8 cellular contexts compared by ENCODE assay signal in the genomic region with DNA sequence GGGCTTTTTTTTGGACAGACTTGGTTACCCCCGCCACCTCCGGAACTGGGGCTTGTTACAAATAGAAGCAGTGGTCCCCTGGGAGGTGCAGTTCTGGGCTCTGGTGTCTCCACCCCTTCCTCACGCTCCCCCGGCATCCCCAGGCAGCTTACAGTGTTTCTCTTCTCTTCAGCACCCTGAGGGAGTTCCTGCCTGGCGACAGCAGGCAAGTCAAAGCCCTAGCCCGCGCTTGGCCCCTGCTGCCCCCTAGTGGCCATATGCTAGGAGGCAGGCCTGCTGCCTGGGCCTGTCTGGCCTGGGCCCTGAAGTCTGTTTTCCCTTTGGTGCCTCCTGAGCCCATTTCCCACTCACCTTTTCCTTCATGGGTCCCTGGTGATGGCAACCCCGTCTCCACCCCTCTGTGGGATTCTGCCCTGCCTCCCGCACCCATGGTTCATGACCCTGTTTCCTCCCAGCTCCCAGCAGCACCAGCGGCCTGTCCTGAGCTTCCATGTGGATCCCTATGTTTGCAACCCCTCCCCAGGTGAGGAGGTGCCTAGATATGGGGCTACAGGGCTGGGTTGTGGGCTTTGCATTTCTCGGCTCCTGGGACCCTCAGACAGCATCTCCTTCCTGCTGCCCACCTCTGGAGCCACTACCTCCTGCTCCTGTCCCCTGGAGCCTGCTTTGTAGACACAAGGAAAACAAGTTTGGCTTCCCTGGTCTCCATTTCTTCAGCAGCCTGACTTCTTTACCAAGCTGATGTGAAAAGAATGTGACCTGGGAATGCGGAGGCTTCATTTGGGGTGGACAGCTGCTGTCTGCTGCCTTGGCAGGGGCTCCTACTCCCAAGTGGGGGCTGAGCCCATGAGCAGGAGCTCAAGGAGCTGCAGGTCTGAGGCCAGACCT. TPM values are rescaled to one million over a fixed set of nuclear protein-coding genes. Genes with fewer than 3 reads are reported as not detected.
DNase-seq lines count a peak whose midpoint lies in the region; ATAC-seq and TF ChIP-seq lines count a peak whose summit lies in the region.

No MANE protein-coding gene starts in this region.

- ATAC-seq in GM19372 (IDR thresholded peaks at IDR 0.05; ENCODE audit: low read depth, unreplicated experiment), result peak; percentile 58
- peak; percentile 64 for ATAC-seq in HG03521 (IDR thresholded peaks at IDR 0.05; ENCODE audit: unreplicated experiment)

- peaks cover 3% of the 10 kb centered on the region for H3K27me3 Mint-ChIP-seq in activated CD4-positive, alpha-beta T cell treated with anti-CD3 and anti-CD28 coated beads, Interleukin-2, amount 10 ng/mL, durations not matched to agents 7 days and 5 days

- peak overlapping the region; percentile 52 for H3K4me3 Mint-ChIP-seq in activated CD4-positive, alpha-beta T cell treated with anti-CD3 and anti-CD28 coated beads, Interleukin-2, amount 10 ng/mL, durations not matched to agents 7 days and 5 days

- intact Hi-C loops in lower leg skin (cut with DNase I; ENCODE audit: low total_unique reads), result loop anchor here (10.0 kb wide), 1 partner anchor 59 kb away; a partner anchor contains a TSS

- no peak for TF ChIP-seq POLR2A in lower leg skin (IDR thresholded peaks at IDR 0.05)

- H3K9me3 Mint-ChIP-seq in activated CD4-positive, alpha-beta T cell treated with anti-CD3 and anti-CD28 coated beads, Interleukin-2, amount 10 ng/mL, durations not matched to agents 7 days and 5 days, result no peaks in the 10 kb centered on the region

- peak overlapping the region; percentile 77 for H3K27ac Mint-ChIP-seq in activated CD4-positive, alpha-beta T cell treated with anti-CD3 and anti-CD28 coated beads, Interleukin-2, amount 10 ng/mL, durations not matched to agents 7 days and 5 days

- H3K4me1 Mint-ChIP-seq in activated CD4-positive, alpha-beta T cell treated with anti-CD3 and anti-CD28 coated beads, Interleukin-2, amount 10 ng/mL, durations not matched to agents 7 days and 5 days, result peaks cover 38% of the 10 kb centered on the region

- CTCF ChIA-PET in activated CD4-positive, alpha-beta T cell treated with anti-CD3 and anti-CD28 coated beads, Interleukin-2, amount 10 ng/mL, durations not matched to agents 7 days and 5 days (lab: Charles Lee), result interaction anchor here (0.5 to 8.5 kb wide), 16 partner anchors 10 to 544 kb away, joined by 3 to 60 read pairs (median 4); a partner anchor contains a TSS

- WGBS in lower leg skin, 2 donors, result 16 to 22% methylated on average over 12 of the region's 12 CpGs

- POLR2A ChIA-PET in activated CD4-positive, alpha-beta T cell treated with anti-CD3 and anti-CD28 coated beads, Interleukin-2, amount 10 ng/mL, durations not matched to agents 7 days and 5 days (lab: Charles Lee), result interaction anchor here (0.9 kb wide), 1 partner anchor 9 kb away, joined by 4 read pairs; a partner anchor contains a TSS

- TF ChIP-seq CTCF in lower leg skin (IDR thresholded peaks at IDR 0.05), result peak in 1 of 3 donors; percentile 69

- peaks cover 21% of the 10 kb centered on the region for H3K36me3 Mint-ChIP-seq in activated CD4-positive, alpha-beta T cell treated with anti-CD3 and anti-CD28 coated beads, Interleukin-2, amount 10 ng/mL, durations not matched to agents 7 days and 5 days (ENCODE audit: low read depth)

- peak; percentile 90 for DNase-seq in CD1c-positive myeloid dendritic cell (ENCODE audit: extremely low spot score)
- DNase-seq in NCI-H69 (lab: John Stamatoyannopoulos, UW), result peak; percentile 96
- DNase-seq in activated CD4-positive, alpha-beta T cell treated with anti-CD3 and anti-CD28 coated beads, Interleukin-2, amount 10 ng/mL, durations not matched to agents 7 days and 5 days, result peak; percentile 94
- DNase-seq in dedifferentiated amniotic fluid mesenchymal stem cell (ENCODE audit: extremely low spot score), result peak; percentile 87
- DNase-seq in lower leg skin (ENCODE audit: low spot score in 2 of 2), result peak; percentile 83 to 97
- DNase-seq in stimulated activated CD4-positive, alpha-beta T cell treated with anti-CD3 and anti-CD28 coated beads, TNF-alpha, amount 100 ng/mL, for 24 hours (ENCODE audit: low read depth in 3 of 3), result peak; percentile 83 to 90 (median 84)

- H3K4me3 ChIP-seq in lower leg skin (ENCODE audit: low read depth, poor library complexity, severe bottlenecking), result no peak overlapping the region

RNA-seq across cellular contexts. Expression of a gene that starts 2.2 kb away (rescaled TPM):
- total RNA-seq in activated CD4-positive, alpha-beta T cell treated with anti-CD3 and anti-CD28 coated beads, Interleukin-2, amount 10 ng/mL, durations not matched to agents 7 days and 5 days, result under 1 TPM; 0.50 to 0.60 TPM
- total RNA-seq in lower leg skin, result 1 to 10 TPM in 1 of 4 donors, under 1 TPM in 2, not detected in 1; 0.12 to 1.6 (median 0.39) TPM

RNA-seq across cellular contexts. Expression of a gene that starts 9.1 kb away (rescaled TPM):
- total RNA-seq in activated CD4-positive, alpha-beta T cell treated with anti-CD3 and anti-CD28 coated beads, Interleukin-2, amount 10 ng/mL, durations not matched to agents 7 days and 5 days, result 100 to 1,000 TPM; 347 to 380 TPM
- total RNA-seq in lower leg skin, result 100 to 1,000 TPM; 149 to 195 (median 164) TPM

RNA-seq across cellular contexts. Expression of a gene that starts 57.9 kb away (rescaled TPM):
- total RNA-seq in activated CD4-positive, alpha-beta T cell treated with anti-CD3 and anti-CD28 coated beads, Interleukin-2, amount 10 ng/mL, durations not matched to agents 7 days and 5 days, result 100 to 1,000 TPM; 122 to 125 TPM
- 10 to 100 TPM; 51.3 to 94.9 (median 65.7) TPM for total RNA-seq in lower leg skin
